ENCODE assay signal across 14 cellular contexts in genomic region chr3:165903885-165904284, GRCh38.
"Had no signal": no experiment of that assay in that cellular context is flagged by ENCODE, and none has a peak within 500 bp of the region (broad histone marks: within the 10 kb centered on the region; RNA-seq: fewer than 3 reads in every experiment).

No MANE protein-coding gene starts in this region.

- H3K36me3 ChIP-seq: neural progenitor cell, ovary, thoracic aorta, WERI-Rb-1 had no signal

- H3K9ac ChIP-seq: neural progenitor cell had no signal

- H3K4me2 ChIP-seq: neural progenitor cell had no signal

- DNase-seq: activated CD4-positive, alpha-beta T cell treated with anti-CD3 and anti-CD28 coated beads for 36 hours; activated CD8-positive, alpha-beta memory T cell treated with anti-CD3 and anti-CD28 coated beads, Interleukin-2, amount 50 U/mL, for 4 hours; activated CD8-positive, alpha-beta T cell treated with anti-CD3 and anti-CD28 coated beads for 36 hours; activated gamma-delta T cell treated with Interleukin-2 at 50 U/mL for 16 hours; activated T-cell treated with anti-CD3 and anti-CD28 coated beads, Interleukin-2, amount 50 U/mL, for 72 hours; ovary; stimulated activated CD4-positive, alpha-beta T cell treated with anti-CD3 and anti-CD28 coated beads, Interleukin-15, amount 100 ng/mL, for 24 hours; stimulated activated CD4-positive, alpha-beta T cell treated with anti-CD3 and anti-CD28 coated beads, Interleukin-4, amount 100 ng/mL, for 4 hours; stimulated activated naive CD8-positive, alpha-beta T cell treated with anti-CD3 and anti-CD28 coated beads, Interleukin-15, amount 100 ng/mL, for 72 hours; T-helper 9 cell; WERI-Rb-1 had no signal

- H3K9me3 ChIP-seq: ovary, thoracic aorta had no signal

- H3K9me3 Mint-ChIP-seq: neural progenitor cell had no signal

- H3K27ac Mint-ChIP-seq: activated CD4-positive, alpha-beta T cell treated with anti-CD3 and anti-CD28 coated beads for 36 hours; activated CD8-positive, alpha-beta T cell treated with anti-CD3 and anti-CD28 coated beads for 36 hours; activated T-cell treated with anti-CD3 and anti-CD28 coated beads, Interleukin-2, amount 50 U/mL, for 72 hours; mesothelial cell of epicardium; neural progenitor cell; stimulated activated naive CD8-positive, alpha-beta T cell treated with anti-CD3 and anti-CD28 coated beads, Interleukin-15, amount 100 ng/mL, for 72 hours had no signal

- H3K4me1 Mint-ChIP-seq: activated CD4-positive, alpha-beta T cell treated with anti-CD3 and anti-CD28 coated beads for 36 hours; mesothelial cell of epicardium; neural progenitor cell; stimulated activated naive CD8-positive, alpha-beta T cell treated with anti-CD3 and anti-CD28 coated beads, Interleukin-15, amount 100 ng/mL, for 72 hours had no signal

- H3K27me3 ChIP-seq: neural progenitor cell, ovary had no signal

- H3K27ac ChIP-seq: neural progenitor cell, ovary, thoracic aorta, WERI-Rb-1 had no signal

- H3K27me3 Mint-ChIP-seq: activated CD4-positive, alpha-beta T cell treated with anti-CD3 and anti-CD28 coated beads for 36 hours; activated CD8-positive, alpha-beta T cell treated with anti-CD3 and anti-CD28 coated beads for 36 hours; stimulated activated naive CD8-positive, alpha-beta T cell treated with anti-CD3 and anti-CD28 coated beads, Interleukin-15, amount 100 ng/mL, for 72 hours had no signal

- H3K4me3 ChIP-seq: neural progenitor cell, ovary, thoracic aorta had no signal

- H3K36me3 Mint-ChIP-seq: mesothelial cell of epicardium, neural progenitor cell had no signal

- ATAC-seq: activated CD4-positive, alpha-beta T cell treated with anti-CD3 and anti-CD28 coated beads for 36 hours; activated CD8-positive, alpha-beta T cell treated with anti-CD3 and anti-CD28 coated beads for 36 hours; activated T-cell treated with anti-CD3 and anti-CD28 coated beads, Interleukin-2, amount 50 U/mL, for 72 hours; stimulated activated naive CD8-positive, alpha-beta T cell treated with anti-CD3 and anti-CD28 coated beads, Interleukin-15, amount 100 ng/mL, for 72 hours had no signal

- H3K4me1 ChIP-seq: neural progenitor cell had no signal

- H3K4me3 Mint-ChIP-seq: activated CD4-positive, alpha-beta T cell treated with anti-CD3 and anti-CD28 coated beads for 36 hours; activated CD8-positive, alpha-beta T cell treated with anti-CD3 and anti-CD28 coated beads for 36 hours; activated T-cell treated with anti-CD3 and anti-CD28 coated beads, Interleukin-2, amount 50 U/mL, for 72 hours; mesothelial cell of epicardium; neural progenitor cell; stimulated activated naive CD8-positive, alpha-beta T cell treated with anti-CD3 and anti-CD28 coated beads, Interleukin-15, amount 100 ng/mL, for 72 hours had no signal
